Comparison of ENCODE assay signal across 8 cellular contexts in genomic region chr1:41728403-41729202, GRCh38.
DNase-seq lines count a peak whose midpoint lies in the region; ATAC-seq and TF ChIP-seq lines count a peak whose summit lies in the region.

No MANE protein-coding gene starts in this region.

- no peak overlapping the region for H2BK120ac ChIP-seq in trophoblast cell (ENCODE audit: insufficient read depth, low read length, poor library complexity)

- WGBS in trophoblast cell (ENCODE audit: extremely low coverage, insufficient coverage, insufficient read length), result no CpG with 5 or more reads among the region's 12 CpGs

- H2BK5ac ChIP-seq in trophoblast cell (ENCODE audit: low read depth, low read length, poor library complexity), result no peak overlapping the region

- H4K8ac ChIP-seq in trophoblast cell (ENCODE audit: low read depth, low read length), result no peak overlapping the region

- no peak overlapping the region for H4K12ac ChIP-seq in trophoblast cell (ENCODE audit: low read depth, low read length)

- H2AK5ac ChIP-seq in trophoblast cell (ENCODE audit: low read length), result no peak overlapping the region

- intact Hi-C loops in tibial artery (cut with DNase I; ENCODE audit: low total_unique reads), result no loop called here

- no peak overlapping the region for H2BK12ac ChIP-seq in trophoblast cell (ENCODE audit: low read length)

- peak; percentile 84 for ATAC-seq in GM19463 (IDR thresholded peaks at IDR 0.05; ENCODE audit: unreplicated experiment)
- peak; percentile 66 for ATAC-seq in HG03558 (IDR thresholded peaks at IDR 0.05; ENCODE audit: extremely low read depth, unreplicated experiment)

- no peak overlapping the region for H3K18ac ChIP-seq in trophoblast cell (ENCODE audit: low read length)

- 0 out of 3 replicates have a peak, but pooled peaks have one; percentile 11 for TF ChIP-seq CTCF in GM12872 (IDR thresholded peaks at IDR 0.05; ENCODE audit: insufficient read depth, low read depth, low read length)
- TF ChIP-seq CTCF in tibial artery (IDR thresholded peaks at IDR 0.05), result no peak

- no peaks in the 10 kb centered on the region for H3K79me2 ChIP-seq in trophoblast cell (ENCODE audit: control insufficient read depth, insufficient read depth, low read length, poor library complexity)

- H3K4me3 ChIP-seq in trophoblast cell (ENCODE audit: low read depth, low read length) (no peak overlapping the region), tibial artery (no peak overlapping the region)

- H3K4ac ChIP-seq in trophoblast cell (ENCODE audit: low read depth, low read length), result no peak overlapping the region

- H3K79me1 ChIP-seq in trophoblast cell (ENCODE audit: low read length), result no peaks in the 10 kb centered on the region

- H3K9me3 ChIP-seq in trophoblast cell (ENCODE audit: insufficient read depth, low read depth, low read length) (peaks cover 3% of the 10 kb centered on the region), tibial artery (peaks cover 0 to 3% (median 0%) of the 10 kb centered on the region in 3 donors)

- H3K36me3 ChIP-seq in trophoblast cell (ENCODE audit: control insufficient read depth in 1 of 2, insufficient read depth in 2 of 2, low read length in 2 of 2) (no peaks in the 10 kb centered on the region), tibial artery (no peaks in the 10 kb centered on the region)

- no peak overlapping the region for H3K27ac ChIP-seq in trophoblast cell (ENCODE audit: low read depth, low read length)
- no peak overlapping the region for H3K27ac ChIP-seq in tibial artery

- no peak overlapping the region for H4K91ac ChIP-seq in trophoblast cell (ENCODE audit: low read depth, low read length)

- no peaks in the 10 kb centered on the region for H3K27me3 ChIP-seq in trophoblast cell (ENCODE audit: insufficient read depth, low read length)
- peaks cover 0 to 6% of the 10 kb centered on the region in 2 donors for H3K27me3 ChIP-seq in tibial artery

- no peak overlapping the region for H3K9ac ChIP-seq in trophoblast cell (ENCODE audit: low read length)

- H3K4me1 ChIP-seq in trophoblast cell (ENCODE audit: control insufficient read depth in 1 of 2, insufficient read depth in 2 of 2, low read length in 2 of 2), result peaks cover 0 to 5% of the 10 kb centered on the region in 2 experiments
- H3K4me1 ChIP-seq in tibial artery, result peaks cover 0 to 11% (median 0%) of the 10 kb centered on the region in 4 donors

- H3K4me2 ChIP-seq in trophoblast cell (ENCODE audit: low read length), result no peak overlapping the region

- peak; percentile 10 for DNase-seq in activated CD8-positive, alpha-beta memory T cell treated with anti-CD3 and anti-CD28 coated beads, Interleukin-2, amount 50 U/mL, for 1 hour (ENCODE audit: extremely low read depth)
- DNase-seq in trophoblast cell (peak; percentile 19 to 27), AG08395 (ENCODE audit: low spot score) (no peak), dedifferentiated amniotic fluid mesenchymal stem cell (ENCODE audit: extremely low spot score) (no peak), tibial artery (no peak)

- H3K23ac ChIP-seq in trophoblast cell (ENCODE audit: low read length), result no peak overlapping the region

- no peak overlapping the region for H3K14ac ChIP-seq in trophoblast cell (ENCODE audit: low read length)

- no peak overlapping the region for H2AFZ ChIP-seq in trophoblast cell (ENCODE audit: insufficient read depth, low read length, poor library complexity)

Comparison
In these comparisons a context has a peak if more than half of its experiments do, and no peak if none do; other contexts are left out.
1. DNase-seq: peak in activated CD8-positive, alpha-beta memory T cell treated with anti-CD3 and anti-CD28 coated beads, Interleukin-2, amount 50 U/mL, for 1 hour (single experiment) and trophoblast cell (2 of 2); none in AG08395 (single experiment), dedifferentiated amniotic fluid mesenchymal stem cell (single experiment) and tibial artery (0 of 2).